ENCODE assay signal across 8 cellular contexts in the genomic region with DNA sequence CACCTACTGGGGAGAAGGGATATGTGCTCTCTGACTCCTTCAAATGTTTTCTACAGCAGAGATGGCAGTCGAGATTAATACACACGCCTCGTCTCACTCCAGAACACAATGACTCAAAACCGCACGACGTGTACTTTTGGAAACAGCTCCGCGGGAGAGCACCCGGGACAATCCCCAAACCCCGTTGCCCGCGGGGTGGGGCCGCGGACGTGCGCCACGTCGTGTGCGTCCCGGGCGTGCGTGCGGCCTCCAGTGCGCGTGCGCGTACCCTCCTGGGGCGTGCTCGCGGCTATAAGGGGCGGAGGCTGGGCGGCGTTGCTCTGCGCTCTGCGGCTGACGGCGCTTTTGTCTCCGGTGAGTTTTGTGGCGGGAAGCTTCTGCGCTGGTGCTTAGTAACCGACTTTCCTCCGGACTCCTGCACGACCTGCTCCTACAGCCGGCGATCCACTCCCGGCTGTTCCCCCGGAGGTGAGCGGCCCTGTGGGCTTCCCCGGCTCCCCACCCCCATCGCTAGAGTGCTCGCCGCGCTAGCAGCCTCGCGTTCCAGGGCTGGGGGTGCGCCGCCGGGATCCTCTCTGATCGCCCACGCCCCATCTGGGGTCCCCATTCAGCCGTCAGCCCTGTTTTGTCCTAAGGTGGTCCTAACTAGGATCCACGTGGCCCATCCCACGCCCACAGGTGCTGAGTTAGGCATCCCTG. TPM values are rescaled to one million over a fixed set of nuclear protein-coding genes. Genes with fewer than 3 reads are reported as not detected.
DNase-seq lines count a peak whose midpoint lies in the region; ATAC-seq and TF ChIP-seq lines count a peak whose summit lies in the region.

A gene with protein sequence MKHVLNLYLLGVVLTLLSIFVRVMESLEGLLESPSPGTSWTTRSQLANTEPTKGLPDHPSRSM (plus strand): TSS at position 323 of the 699 bp plus-strand sequence. CDS start 1,391 bp downstream, outside the sequence.

- no peaks in the 10 kb centered on the region for H3K9me3 Mint-ChIP-seq in CD4-positive, CD25-positive, alpha-beta regulatory T cell
- H3K9me3 Mint-ChIP-seq in activated CD4-positive, alpha-beta memory T cell treated with anti-CD3 and anti-CD28 coated beads for 36 hours: no peaks in the 10 kb centered on the region

- H3K4me1 Mint-ChIP-seq in CD4-positive, CD25-positive, alpha-beta regulatory T cell: peaks cover 8 to 29% (median 21%) of the 10 kb centered on the region in 4 donors
- peaks cover 62% of the 10 kb centered on the region for H3K4me1 Mint-ChIP-seq in activated CD4-positive, alpha-beta memory T cell treated with anti-CD3 and anti-CD28 coated beads for 36 hours (ENCODE audit: low read depth)

- H3K9me3 ChIP-seq in CD4-positive, CD25-positive, alpha-beta regulatory T cell (ENCODE audit: control insufficient read depth in 2 of 2, low read length in 2 of 2): no peaks in the 10 kb centered on the region
- H3K9me3 ChIP-seq in right lobe of liver: no peaks in the 10 kb centered on the region

- POLR2A ChIA-PET in activated CD4-positive, alpha-beta memory T cell treated with anti-CD3 and anti-CD28 coated beads for 36 hours (lab: Charles Lee): interaction anchor here (0.8 to 1.3 kb wide), 4 partner anchors 10 to 45 kb away, joined by 3 to 4 read pairs (median 3); no protein-coding TSS in a partner anchor

- TF ChIP-seq CTCF in dorsolateral prefrontal cortex (IDR thresholded peaks at IDR 0.05 in 54 of 56, conservative IDR thresholded peaks at IDR 0.05 in 2 of 56; ENCODE audit: low read depth in 1 of 56, partially characterized antibody in 56 of 56) (peak in 37 of 56 donors; percentile 9 to 68 (median 40)), right lobe of liver (IDR thresholded peaks at IDR 0.05) (no peak)

- DNase-seq in CD4-positive, CD25-positive, alpha-beta regulatory T cell: peak; percentile 91 to 95 (median 93)
- peak; percentile 93 for DNase-seq in NCI-H82 (lab: John Stamatoyannopoulos, UW)
- DNase-seq in activated CD4-positive, alpha-beta memory T cell treated with anti-CD3 and anti-CD28 coated beads for 36 hours: peak; percentile 97
- peak; percentile 77 to 94 (median 87) for DNase-seq in dorsolateral prefrontal cortex
- DNase-seq in right lobe of liver: peak; percentile 95 to 96 (median 95)
- peak; percentile 96 for DNase-seq in stimulated activated CD4-positive, alpha-beta T cell treated with anti-CD3 and anti-CD28 coated beads, Interleukin-4, amount 100 ng/mL, for 24 hours

- 2% methylated on average over 11 of the region's 63 CpGs for WGBS in right lobe of liver (ENCODE audit: insufficient coverage, low coverage, low lambda C conversion rate, missing lambda C conversion rate)

- H3K4me3 ChIP-seq in CD4-positive, CD25-positive, alpha-beta regulatory T cell (ENCODE audit: low read depth, low read length): peak within 1 kb of the TSS; percentile 94
- peak within 1 kb of the TSS; percentile 63 to 98 (median 88) for H3K4me3 ChIP-seq in dorsolateral prefrontal cortex
- H3K4me3 ChIP-seq in right lobe of liver: peak within 1 kb of the TSS; percentile 62 to 84 (median 74)

- H3K4me1 ChIP-seq in CD4-positive, CD25-positive, alpha-beta regulatory T cell (ENCODE audit: control insufficient read depth, insufficient read depth, low read length, poor library complexity, severe bottlenecking): peaks cover 20% of the 10 kb centered on the region
- H3K4me1 ChIP-seq in right lobe of liver: peaks cover 0 to 31% (median 3%) of the 10 kb centered on the region in 4 donors

- peaks cover 6% of the 10 kb centered on the region for H3K27me3 Mint-ChIP-seq in CD4-positive, CD25-positive, alpha-beta regulatory T cell
- peaks cover 5% of the 10 kb centered on the region for H3K27me3 Mint-ChIP-seq in activated CD4-positive, alpha-beta memory T cell treated with anti-CD3 and anti-CD28 coated beads for 36 hours

- no peaks in the 10 kb centered on the region for H3K36me3 Mint-ChIP-seq in CD4-positive, CD25-positive, alpha-beta regulatory T cell
- H3K36me3 Mint-ChIP-seq in activated CD4-positive, alpha-beta memory T cell treated with anti-CD3 and anti-CD28 coated beads for 36 hours: peaks cover 33% of the 10 kb centered on the region

- no peaks in the 10 kb centered on the region for H3K27me3 ChIP-seq in CD4-positive, CD25-positive, alpha-beta regulatory T cell (ENCODE audit: control insufficient read depth, insufficient read depth, low read length)
- H3K27me3 ChIP-seq in dorsolateral prefrontal cortex (no peaks in the 10 kb centered on the region), right lobe of liver (no peaks in the 10 kb centered on the region)

- H3K36me3 ChIP-seq in CD4-positive, CD25-positive, alpha-beta regulatory T cell (ENCODE audit: control insufficient read depth, insufficient read depth, low read length): no peaks in the 10 kb centered on the region
- no peaks in the 10 kb centered on the region for H3K36me3 ChIP-seq in right lobe of liver

- peak within 1 kb of the TSS in 2 of 3 donors; percentile 92 to 97 for H3K27ac Mint-ChIP-seq in CD4-positive, CD25-positive, alpha-beta regulatory T cell
- peak within 1 kb of the TSS; percentile 95 for H3K27ac Mint-ChIP-seq in activated CD4-positive, alpha-beta memory T cell treated with anti-CD3 and anti-CD28 coated beads for 36 hours

- peak; percentile 83 for TF ChIP-seq POLR2A in right lobe of liver (IDR thresholded peaks at IDR 0.05)

- peak; percentile 92 to 96 for ATAC-seq in CD4-positive, CD25-positive, alpha-beta regulatory T cell (ENCODE audit: low read depth in 2 of 2)
- ATAC-seq in GM19452 (IDR thresholded peaks at IDR 0.05; ENCODE audit: unreplicated experiment) (peak; percentile 85), HG03575 (IDR thresholded peaks at IDR 0.05; ENCODE audit: extremely low read depth, insufficient number of reproducible peaks, low FRiP score, unreplicated experiment) (peak; percentile 46), right lobe of liver (peak; percentile 79 to 92 (median 92))

- H3K4me3 Mint-ChIP-seq in CD4-positive, CD25-positive, alpha-beta regulatory T cell: peak within 1 kb of the TSS; percentile 90 to 97 (median 92)
- H3K4me3 Mint-ChIP-seq in activated CD4-positive, alpha-beta memory T cell treated with anti-CD3 and anti-CD28 coated beads for 36 hours: peak within 1 kb of the TSS; percentile 96

- CTCF ChIA-PET in activated CD4-positive, alpha-beta memory T cell treated with anti-CD3 and anti-CD28 coated beads for 36 hours (lab: Charles Lee): interaction anchor here (0.6 to 1.8 kb wide), 9 partner anchors 11 to 471 kb away, joined by 3 to 26 read pairs (median 3); a partner anchor contains a TSS

- intact Hi-C loops in activated CD4-positive, alpha-beta memory T cell treated with anti-CD3 and anti-CD28 coated beads for 36 hours (cut with micrococcal nuclease): loop anchor here (1.0 to 10.0 kb wide), 4 partner anchors 21 to 803 kb away; a partner anchor contains a TSS
- intact Hi-C loops in dorsolateral prefrontal cortex (cut with DNase I) (loop anchor here (2.0 to 10.0 kb wide), 4 partner anchors 29 to 108 kb away; a partner anchor contains a TSS), right lobe of liver (cut with DNase I) (no loop called here)

- H3K27ac ChIP-seq in CD4-positive, CD25-positive, alpha-beta regulatory T cell (ENCODE audit: insufficient read depth, low read length, poor library complexity, severe bottlenecking): peak within 1 kb of the TSS; percentile 85
- H3K27ac ChIP-seq in dorsolateral prefrontal cortex (peak within 1 kb of the TSS; percentile 41 to 98 (median 90)), right lobe of liver (peak within 1 kb of the TSS; percentile 95 to 97 (median 95))

RNA-seq across cellular contexts. Expression of the gene that starts here (rescaled TPM):
- 4.1 TPM for total RNA-seq in CD4-positive, CD25-positive, alpha-beta regulatory T cell
- polyA plus RNA-seq in CD4-positive, CD25-positive, alpha-beta regulatory T cell: 1 to 10 TPM; 1.6 to 8.8 (median 5.5) TPM
- total RNA-seq in activated CD4-positive, alpha-beta memory T cell treated with anti-CD3 and anti-CD28 coated beads for 36 hours: 10 to 100 TPM; 48.6 to 48.8 TPM
- total RNA-seq in dorsolateral prefrontal cortex: 100 to 1,000 TPM in 10 of 120 experiments, 10 to 100 TPM in 108, 1 to 10 TPM in 2; 8.6 to 287 (median 24.8) TPM
- total RNA-seq in right lobe of liver: 10 to 100 TPM in 1 of 6 experiments, 1 to 10 TPM in 5; 1.8 to 60.6 (median 3.6) TPM

Comparison
In these comparisons a context has a peak if more than half of its experiments do, and no peak if none do; other contexts are left out.
1. Peak in every context shown above with its lines: DNase-seq, ATAC-seq, H3K4me3 ChIP-seq and H3K27ac ChIP-seq.
2. CTCF ChIP-seq: peak in dorsolateral prefrontal cortex (37 of 56); none in right lobe of liver (0 of 4).
3. intact Hi-C loops: an anchor here in activated CD4-positive, alpha-beta memory T cell treated with anti-CD3 and anti-CD28 coated beads for 36 hours (1.0 to 10.0 kb wide) and dorsolateral prefrontal cortex (2.0 to 10.0 kb wide); none called in right lobe of liver.